In the genomic region with DNA sequence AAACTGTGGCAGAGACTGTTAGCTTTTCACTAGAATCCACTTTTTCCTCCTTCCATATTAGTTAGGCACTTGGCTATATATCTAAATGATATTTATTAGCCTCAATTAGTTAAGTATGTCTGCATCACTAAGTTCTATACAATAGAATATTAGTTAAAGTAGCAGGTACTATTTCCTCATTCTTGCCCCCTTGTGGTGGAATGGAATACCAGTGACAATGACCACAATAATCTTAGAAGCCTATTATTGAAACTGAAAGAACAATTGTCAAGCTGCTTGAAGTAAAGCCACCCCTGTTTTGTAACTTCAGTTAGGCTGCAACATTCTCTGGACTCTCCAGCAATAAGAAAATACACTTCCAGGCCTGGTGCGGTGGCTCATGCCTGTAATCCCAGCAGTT, we compare ENCODE assay signal across 8 cellular contexts.
DNase-seq lines count a peak whose midpoint lies in the region; ATAC-seq and TF ChIP-seq lines count a peak whose summit lies in the region.

No MANE protein-coding gene starts in this region.

- H3K4me3 ChIP-seq in AG10803 (ENCODE audit: low read length) (no peak overlapping the region), OCI-LY1 (ENCODE audit: low read depth, low read length, poor library complexity, severe bottlenecking) (no peak overlapping the region)

- peak; percentile 97 for ATAC-seq in GM18519 (IDR thresholded peaks at IDR 0.05; ENCODE audit: low FRiP score, unreplicated experiment)
- peak; percentile 98 for ATAC-seq in HG02870 (IDR thresholded peaks at IDR 0.05; ENCODE audit: unreplicated experiment)
- no peak for ATAC-seq in omental fat pad (ENCODE audit: low FRiP score)

- H3K79me2 ChIP-seq in OCI-LY1 (ENCODE audit: insufficient read depth, low read length) = no peaks in the 10 kb centered on the region

- H3K9me2 ChIP-seq in OCI-LY1 (ENCODE audit: low read depth, low read length) = no peaks in the 10 kb centered on the region

- no peaks in the 10 kb centered on the region for H3K4me1 ChIP-seq in OCI-LY1 (ENCODE audit: insufficient read depth, low read length, severe bottlenecking)

- H3F3A ChIP-seq in OCI-LY1 (ENCODE audit: insufficient read depth, low read length) = no peaks in the 10 kb centered on the region

- H3K27me3 ChIP-seq in OCI-LY1 (ENCODE audit: insufficient read depth, low read length) = no peaks in the 10 kb centered on the region

- no peaks in the 10 kb centered on the region for H3K9me3 ChIP-seq in OCI-LY1 (ENCODE audit: low read length)

- TF ChIP-seq CTCF in AG10803 (conservative IDR thresholded peaks at IDR 0.05; ENCODE audit: low read length) (peak; percentile 63), OCI-LY1 (IDR thresholded peaks at IDR 0.05; ENCODE audit: low read length) (peak; percentile 61), omental fat pad (IDR thresholded peaks at IDR 0.05) (no peak)

- H3K9ac ChIP-seq in OCI-LY1 (ENCODE audit: low read length) = no peak overlapping the region

- no peaks in the 10 kb centered on the region for H4K20me1 ChIP-seq in OCI-LY1 (ENCODE audit: insufficient read depth, low read length)

- H3K36me3 ChIP-seq in OCI-LY1 (ENCODE audit: insufficient read depth, low read length) = no peaks in the 10 kb centered on the region

- DNase-seq in AG10803 (ENCODE audit: low read depth) = peak; percentile 18
- peak; percentile 25 for DNase-seq in iPS-NIHi11 (ENCODE audit: low spot score)
- DNase-seq in NCI-H1930 (lab: John Stamatoyannopoulos, UW) = no peak
- no peak for DNase-seq in omental fat pad (ENCODE audit: low spot score)
- DNase-seq in GF-D8 (lab: John Stamatoyannopoulos, UW) = no peak

- H3K4me2 ChIP-seq in OCI-LY1 (ENCODE audit: low read length) = no peak overlapping the region

- H2AFZ ChIP-seq in OCI-LY1 (ENCODE audit: low read length) = no peak overlapping the region

- no peak overlapping the region for H3K27ac ChIP-seq in OCI-LY1 (ENCODE audit: low read depth, low read length, poor library complexity, severe bottlenecking)

Comparison
In these comparisons a context has a peak if more than half of its experiments do, and no peak if none do; other contexts are left out.
1. DNase-seq: peak in AG10803 (single experiment) and iPS-NIHi11 (single experiment); none in NCI-H1930 (0 of 2), omental fat pad (single experiment) and GF-D8 (single experiment).
2. CTCF ChIP-seq: peak in AG10803 (single experiment) and OCI-LY1 (single experiment); none in omental fat pad (0 of 3).